8 cellular contexts compared by ENCODE assay signal in genomic region chr10:110600487-110601101, GRCh38. TPM values are rescaled to one million over a fixed set of nuclear protein-coding genes. Genes with fewer than 3 reads are reported as not detected.
DNase-seq lines count a peak whose midpoint lies in the region; ATAC-seq lines count a peak whose summit lies in the region.

No MANE protein-coding gene starts in this region.

- no peaks in the 10 kb centered on the region for H3K27me3 Mint-ChIP-seq in activated CD8-positive, alpha-beta T cell treated with anti-CD3 and anti-CD28 coated beads, Interleukin-2, amount 10 ng/mL, durations not matched to agents 7 days and 5 days (ENCODE audit: low read depth)
- H3K27me3 Mint-ChIP-seq in immature natural killer cell (ENCODE audit: low read depth in 3 of 3): no peaks in the 10 kb centered on the region

- no peaks in the 10 kb centered on the region for H3K4me1 Mint-ChIP-seq in activated CD8-positive, alpha-beta T cell treated with anti-CD3 and anti-CD28 coated beads, Interleukin-2, amount 10 ng/mL, durations not matched to agents 7 days and 5 days (ENCODE audit: low read depth)
- H3K4me1 Mint-ChIP-seq in immature natural killer cell: no peaks in the 10 kb centered on the region

- H3K36me3 Mint-ChIP-seq in activated CD8-positive, alpha-beta T cell treated with anti-CD3 and anti-CD28 coated beads, Interleukin-2, amount 10 ng/mL, durations not matched to agents 7 days and 5 days (ENCODE audit: low read depth): peaks cover 59% of the 10 kb centered on the region
- peaks cover 25 to 53% (median 42%) of the 10 kb centered on the region in 3 donors for H3K36me3 Mint-ChIP-seq in immature natural killer cell

- intact Hi-C loops in sciatic nerve (cut with DNase I): no loop called here

- DNase-seq in NCI-H446 (lab: John Stamatoyannopoulos, UW) (peak; percentile 2 to 45), NCI-H446 treated with DMSO at 0.1 percent for 48 hours (lab: John Stamatoyannopoulos, UW) (no peak), NCI-H1694 (lab: John Stamatoyannopoulos, UW) (peak; percentile 32), immature natural killer cell (peak; percentile 12 to 39 (median 24)), sciatic nerve (ENCODE audit: low spot score) (no peak), NCI-H2029 (lab: John Stamatoyannopoulos, UW) (no peak)
- DNase-seq in activated CD8-positive, alpha-beta T cell treated with anti-CD3 and anti-CD28 coated beads, Interleukin-2, amount 10 ng/mL, durations not matched to agents 7 days and 5 days: peak; percentile 64

- CTCF ChIA-PET in activated CD8-positive, alpha-beta T cell treated with anti-CD3 and anti-CD28 coated beads, Interleukin-2, amount 10 ng/mL, durations not matched to agents 7 days and 5 days (lab: Charles Lee): interaction anchor here (0.6 to 8.4 kb wide), 23 partner anchors 8 to 741 kb away, joined by 3 to 64 read pairs (median 4); partner anchors contain the start of gene SMNDC1

- POLR2A ChIA-PET in activated CD8-positive, alpha-beta T cell treated with anti-CD3 and anti-CD28 coated beads, Interleukin-2, amount 10 ng/mL, durations not matched to agents 7 days and 5 days (lab: Charles Lee): no interaction called here

- ATAC-seq in GM21619 (IDR thresholded peaks at IDR 0.05; ENCODE audit: unreplicated experiment) (peak; percentile 62), sciatic nerve (no peak)
- peak; percentile 67 for ATAC-seq in activated CD8-positive, alpha-beta T cell treated with anti-CD3 and anti-CD28 coated beads, Interleukin-2, amount 10 ng/mL, durations not matched to agents 7 days and 5 days

- no peak overlapping the region for H3K4me3 Mint-ChIP-seq in activated CD8-positive, alpha-beta T cell treated with anti-CD3 and anti-CD28 coated beads, Interleukin-2, amount 10 ng/mL, durations not matched to agents 7 days and 5 days
- no peak overlapping the region for H3K4me3 Mint-ChIP-seq in immature natural killer cell

- H3K9me3 Mint-ChIP-seq in activated CD8-positive, alpha-beta T cell treated with anti-CD3 and anti-CD28 coated beads, Interleukin-2, amount 10 ng/mL, durations not matched to agents 7 days and 5 days (ENCODE audit: insufficient read depth): no peaks in the 10 kb centered on the region
- H3K9me3 Mint-ChIP-seq in immature natural killer cell: no peaks in the 10 kb centered on the region

- H3K27ac Mint-ChIP-seq in activated CD8-positive, alpha-beta T cell treated with anti-CD3 and anti-CD28 coated beads, Interleukin-2, amount 10 ng/mL, durations not matched to agents 7 days and 5 days: no peak overlapping the region
- H3K27ac Mint-ChIP-seq in immature natural killer cell: peak overlapping the region in 1 of 6 donors; percentile 66

RNA-seq across cellular contexts. Expression of gene SMC3, which starts 33.1 kb away (rescaled TPM):
- total RNA-seq in activated CD8-positive, alpha-beta T cell treated with anti-CD3 and anti-CD28 coated beads, Interleukin-2, amount 10 ng/mL, durations not matched to agents 7 days and 5 days: 10 to 100 TPM; 75.6 to 82.2 TPM
- polyA plus RNA-seq in immature natural killer cell: 10 to 100 TPM; 32.3 to 92.1 (median 43.8) TPM
- 48.6 TPM for total RNA-seq in sciatic nerve

RNA-seq across cellular contexts. Expression of gene RBM20, which starts 43.5 kb away (rescaled TPM):
- total RNA-seq in activated CD8-positive, alpha-beta T cell treated with anti-CD3 and anti-CD28 coated beads, Interleukin-2, amount 10 ng/mL, durations not matched to agents 7 days and 5 days: under 1 TPM in 1 of 2 experiments, not detected in 1; 0.03 TPM
- not detected for polyA plus RNA-seq in immature natural killer cell
- total RNA-seq in sciatic nerve: 0.67 TPM

Comparison
In these comparisons a context has a peak if more than half of its experiments do, and no peak if none do; other contexts are left out.
1. DNase-seq: peak in NCI-H446 (2 of 2), NCI-H1694 (single experiment), activated CD8-positive, alpha-beta T cell treated with anti-CD3 and anti-CD28 coated beads, Interleukin-2, amount 10 ng/mL, durations not matched to agents 7 days and 5 days (single experiment) and immature natural killer cell (3 of 3); none in NCI-H446 treated with DMSO at 0.1 percent for 48 hours (single experiment), sciatic nerve (single experiment) and NCI-H2029 (single experiment).